8 cellular contexts compared by ENCODE assay signal in the genomic region with DNA sequence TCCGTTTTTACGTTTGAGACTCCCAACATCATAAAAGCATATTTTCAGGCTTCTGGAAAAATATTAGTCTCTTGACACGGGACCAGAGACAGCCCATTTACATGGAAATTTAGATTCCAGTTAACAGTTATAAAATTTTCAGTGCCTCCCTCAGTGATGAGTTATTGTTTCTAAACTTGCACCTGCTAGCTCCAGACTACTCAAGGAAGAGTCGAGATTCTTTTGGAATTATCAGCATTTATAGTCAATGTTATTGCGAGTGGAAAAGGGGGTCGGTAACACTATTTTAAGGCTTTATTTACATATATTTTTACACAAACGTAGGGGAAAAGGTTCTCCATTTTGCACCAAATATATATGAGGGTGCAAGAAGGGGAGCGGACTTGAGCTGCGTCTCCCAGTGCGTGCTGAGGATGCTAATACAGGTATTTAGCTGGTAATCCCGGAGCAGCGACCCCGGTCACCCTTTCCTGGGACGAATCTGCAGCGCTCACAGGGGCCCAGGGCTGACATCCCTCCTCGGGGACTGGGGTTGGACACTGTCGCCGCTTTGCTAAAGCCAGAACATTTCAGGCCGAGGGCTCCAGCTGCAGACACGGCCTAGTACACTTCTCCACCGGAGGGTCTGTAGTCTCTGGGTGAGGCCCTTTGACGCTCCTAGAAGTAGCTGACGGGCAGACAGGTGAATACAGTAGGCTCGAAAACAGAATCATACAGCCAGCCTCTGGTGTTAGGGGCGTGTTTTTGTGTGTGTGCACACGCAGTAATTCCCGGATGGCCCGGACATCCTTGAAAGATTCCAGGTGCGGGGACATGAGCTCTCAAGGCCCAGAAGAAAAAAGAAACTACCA. TPM values are rescaled to one million over a fixed set of nuclear protein-coding genes. Genes with fewer than 3 reads are reported as not detected.
DNase-seq lines count a peak whose midpoint lies in the region.

No MANE protein-coding gene starts in this region.

- H3K4me3 Mint-ChIP-seq in activated CD4-positive, alpha-beta memory T cell treated with anti-CD3 and anti-CD28 coated beads for 36 hours: peak overlapping the region; percentile 93

- no peaks in the 10 kb centered on the region for H3K9me3 ChIP-seq in skeletal muscle satellite cell (replicated peaks; ENCODE audit: low read length)

- H3K36me3 ChIP-seq in H7 (replicated peaks; ENCODE audit: control insufficient read depth, insufficient read depth, low read length) (peaks cover 23% of the 10 kb centered on the region), skeletal muscle satellite cell (ENCODE audit: insufficient read depth, low read length) (peaks cover 28% of the 10 kb centered on the region)

- DNase-seq in H7 (peak; percentile 41), globus pallidus (ENCODE audit: low spot score) (peak; percentile 10), Kasumi-1 (lab: John Stamatoyannopoulos, UW) (no peak), hippocampal formation (lab: John Stamatoyannopoulos, UW) (no peak), pons (ENCODE audit: low spot score) (no peak), dedifferentiated amniotic fluid mesenchymal stem cell (ENCODE audit: extremely low spot score) (no peak)
- no peak for DNase-seq in activated CD4-positive, alpha-beta memory T cell treated with anti-CD3 and anti-CD28 coated beads for 36 hours

- H3K36me3 Mint-ChIP-seq in activated CD4-positive, alpha-beta memory T cell treated with anti-CD3 and anti-CD28 coated beads for 36 hours: peaks cover 34% of the 10 kb centered on the region

- CTCF ChIA-PET in activated CD4-positive, alpha-beta memory T cell treated with anti-CD3 and anti-CD28 coated beads for 36 hours (lab: Charles Lee): interaction anchor here (1.3 to 3.1 kb wide), 3 partner anchors 9 to 104 kb away, joined by 4 to 13 read pairs (median 7); a partner anchor contains a TSS

- POLR2A ChIA-PET in activated CD4-positive, alpha-beta memory T cell treated with anti-CD3 and anti-CD28 coated beads for 36 hours (lab: Charles Lee): interaction anchor here (1.0 to 4.4 kb wide), 4 partner anchors 8 to 150 kb away, joined by 3 to 48 read pairs (median 16); a partner anchor contains a TSS

- peak overlapping the region; percentile 91 for H3K27ac Mint-ChIP-seq in activated CD4-positive, alpha-beta memory T cell treated with anti-CD3 and anti-CD28 coated beads for 36 hours

- intact Hi-C loops in activated CD4-positive, alpha-beta memory T cell treated with anti-CD3 and anti-CD28 coated beads for 36 hours (cut with micrococcal nuclease): loop anchor here (1.0 to 5.0 kb wide), 10 partner anchors 9 to 970 kb away; a partner anchor contains a TSS

- H3K9me3 Mint-ChIP-seq in activated CD4-positive, alpha-beta memory T cell treated with anti-CD3 and anti-CD28 coated beads for 36 hours: no peaks in the 10 kb centered on the region

- peaks cover 12% of the 10 kb centered on the region for H3K4me1 ChIP-seq in skeletal muscle satellite cell (ENCODE audit: control insufficient read depth, insufficient read depth, low read length)

- peak overlapping the region; percentile 76 for H3K4me2 ChIP-seq in skeletal muscle satellite cell (ENCODE audit: low read length)

- H3K4me1 Mint-ChIP-seq in activated CD4-positive, alpha-beta memory T cell treated with anti-CD3 and anti-CD28 coated beads for 36 hours (ENCODE audit: low read depth): peaks cover 57% of the 10 kb centered on the region

- no peaks in the 10 kb centered on the region for H3K27me3 Mint-ChIP-seq in activated CD4-positive, alpha-beta memory T cell treated with anti-CD3 and anti-CD28 coated beads for 36 hours

- peak overlapping the region; percentile 49 for H3K9ac ChIP-seq in skeletal muscle satellite cell (ENCODE audit: low read depth, low read length)

- H3K27me3 ChIP-seq in H7 (ENCODE audit: control insufficient read depth, insufficient read depth, low read length) (no peaks in the 10 kb centered on the region), skeletal muscle satellite cell (ENCODE audit: control insufficient read depth, insufficient read depth, low read length) (no peaks in the 10 kb centered on the region)

- H3K4me3 ChIP-seq in H7 (ENCODE audit: insufficient read depth, low read depth, low read length) (peak overlapping the region; percentile 17; the same call in 1 of the 2 replicates), skeletal muscle satellite cell (ENCODE audit: low read length) (peak overlapping the region; percentile 62)

RNA-seq across cellular contexts. Expression of a gene that starts 0.7 kb away (rescaled TPM):
- 15.3 and 19.6 TPM in 2 replicates for total RNA-seq in H7 (2014; rRNA removed; shearing (Covaris generic))
- 10 to 100 TPM; 28.0 to 30.3 TPM for total RNA-seq in activated CD4-positive, alpha-beta memory T cell treated with anti-CD3 and anti-CD28 coated beads for 36 hours
- total RNA-seq in skeletal muscle satellite cell (2012; rRNA removed): 24.7 and 25.3 TPM in 2 replicates

RNA-seq across cellular contexts. Expression of a gene that starts 8.9 kb away (rescaled TPM):
- 1,928 and 2,088 TPM in 2 replicates for total RNA-seq in H7 (2014; rRNA removed; shearing (Covaris generic))
- 1,000 to 10,000 TPM; 1,691 to 1,714 TPM for total RNA-seq in activated CD4-positive, alpha-beta memory T cell treated with anti-CD3 and anti-CD28 coated beads for 36 hours
- total RNA-seq in skeletal muscle satellite cell (2012; rRNA removed): 1,752 and 2,335 TPM in 2 replicates

RNA-seq across cellular contexts. Expression of a gene that starts 46.8 kb away (rescaled TPM):
- 9.2 and 13.0 TPM in 2 replicates for total RNA-seq in H7 (2014; rRNA removed; shearing (Covaris generic))
- 10 to 100 TPM; 16.6 to 17.9 TPM for total RNA-seq in activated CD4-positive, alpha-beta memory T cell treated with anti-CD3 and anti-CD28 coated beads for 36 hours
- total RNA-seq in skeletal muscle satellite cell (2012; rRNA removed): 10.1 and 11.4 TPM in 2 replicates

Comparison
In these comparisons a context has a peak if more than half of its experiments do, and no peak if none do; other contexts are left out.
1. DNase-seq: peak in H7 (single experiment) and globus pallidus (single experiment); none in activated CD4-positive, alpha-beta memory T cell treated with anti-CD3 and anti-CD28 coated beads for 36 hours (single experiment), Kasumi-1 (0 of 2), hippocampal formation (0 of 2), pons (single experiment) and dedifferentiated amniotic fluid mesenchymal stem cell (single experiment).